Comparison of ENCODE assay signal across 1 cellular context in the genomic region with DNA sequence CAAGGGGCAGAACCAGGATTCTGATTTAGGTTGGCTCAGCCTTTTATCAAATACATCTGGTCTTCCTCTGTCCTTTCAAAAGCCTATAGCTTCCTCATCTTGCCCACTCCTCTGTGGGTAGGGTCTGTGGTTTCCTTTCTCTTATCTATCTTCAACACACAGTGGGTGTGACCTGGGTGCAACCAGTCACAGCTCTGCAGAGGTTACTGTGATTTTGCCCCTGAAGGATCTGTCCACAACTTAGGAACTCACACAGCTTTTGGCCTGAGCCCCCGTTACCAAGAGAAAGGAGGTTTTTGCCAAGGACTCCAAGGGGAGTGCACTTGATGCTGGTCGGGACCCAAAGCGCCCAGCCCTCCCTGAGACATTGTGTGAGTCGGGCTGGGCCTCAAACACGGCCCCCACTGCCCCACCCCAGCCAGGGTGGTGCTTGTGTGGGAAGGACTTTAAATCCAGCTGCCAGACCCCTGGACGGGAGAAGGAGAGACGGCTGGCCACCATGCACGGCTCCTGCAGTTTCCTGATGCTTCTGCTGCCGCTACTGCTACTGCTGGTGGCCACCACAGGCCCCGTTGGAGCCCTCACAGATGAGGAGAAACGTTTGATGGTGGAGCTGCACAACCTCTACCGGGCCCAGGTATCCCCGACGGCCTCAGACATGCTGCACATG.
TF ChIP-seq lines count a peak whose summit lies in the region.

A gene with protein sequence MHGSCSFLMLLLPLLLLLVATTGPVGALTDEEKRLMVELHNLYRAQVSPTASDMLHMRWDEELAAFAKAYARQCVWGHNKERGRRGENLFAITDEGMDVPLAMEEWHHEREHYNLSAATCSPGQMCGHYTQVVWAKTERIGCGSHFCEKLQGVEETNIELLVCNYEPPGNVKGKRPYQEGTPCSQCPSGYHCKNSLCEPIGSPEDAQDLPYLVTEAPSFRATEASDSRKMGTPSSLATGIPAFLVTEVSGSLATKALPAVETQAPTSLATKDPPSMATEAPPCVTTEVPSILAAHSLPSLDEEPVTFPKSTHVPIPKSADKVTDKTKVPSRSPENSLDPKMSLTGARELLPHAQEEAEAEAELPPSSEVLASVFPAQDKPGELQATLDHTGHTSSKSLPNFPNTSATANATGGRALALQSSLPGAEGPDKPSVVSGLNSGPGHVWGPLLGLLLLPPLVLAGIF (plus strand): TSS at position 477 of the 670 bp plus-strand sequence. CDS start 23 bp downstream, at position 500.

TF ChIP-seq in GM23338, 12 proteins besides CTCF, POLR2A, EP300 and RAD21 (continued from another document):
- TF ChIP-seq EZH2phosphoT487 (IDR thresholded peaks at IDR 0.05; ENCODE audit: unreplicated experiment), result no peak
TF ChIP-seq in GM23338: peak in this region for 0.
